Comparison of ENCODE assay signal across 1 cellular context in the genomic region with DNA sequence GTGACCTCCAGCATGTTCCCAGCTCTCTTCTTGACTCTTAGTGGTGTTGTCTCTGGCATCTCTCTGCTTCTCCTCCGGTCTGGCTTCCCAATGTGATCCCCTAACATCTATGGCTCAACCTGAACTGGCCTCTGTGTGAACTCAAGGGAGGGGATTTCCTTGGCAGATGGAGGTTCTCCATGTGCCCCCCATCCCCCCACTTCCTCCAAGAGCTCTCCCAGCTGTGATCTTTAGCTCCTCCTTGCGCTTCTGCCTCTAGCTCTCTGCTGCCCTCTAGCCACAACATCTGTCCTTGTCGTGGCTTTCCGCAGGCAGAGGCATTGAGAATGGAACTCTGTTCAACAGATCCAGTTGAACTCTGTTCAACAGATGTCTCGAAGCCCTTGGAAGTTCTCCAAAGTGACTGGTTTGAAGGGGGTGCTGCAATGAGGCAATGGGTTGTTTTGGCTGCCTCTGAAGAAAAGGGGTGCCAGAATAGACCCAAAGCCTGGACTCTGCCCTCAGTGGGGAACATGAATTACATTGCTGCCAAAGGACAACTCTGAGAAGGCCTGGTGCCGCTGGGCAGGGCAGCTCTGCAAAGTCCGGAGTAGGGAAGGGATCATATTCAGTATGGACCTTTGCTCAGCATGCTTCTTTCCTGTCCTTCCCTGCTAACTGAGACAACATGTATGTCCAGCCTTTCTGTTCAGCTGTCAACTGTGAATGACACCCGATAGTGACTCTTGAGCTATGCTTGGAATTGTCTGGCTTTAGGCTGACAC.
TF ChIP-seq lines count a peak whose summit lies in the region.

No MANE protein-coding gene starts in this region.

TF ChIP-seq in HepG2, 621 proteins besides CTCF, POLR2A, EP300 and RAD21 (continued from another document and continues in another):
- TF ChIP-seq, protein P1, sequence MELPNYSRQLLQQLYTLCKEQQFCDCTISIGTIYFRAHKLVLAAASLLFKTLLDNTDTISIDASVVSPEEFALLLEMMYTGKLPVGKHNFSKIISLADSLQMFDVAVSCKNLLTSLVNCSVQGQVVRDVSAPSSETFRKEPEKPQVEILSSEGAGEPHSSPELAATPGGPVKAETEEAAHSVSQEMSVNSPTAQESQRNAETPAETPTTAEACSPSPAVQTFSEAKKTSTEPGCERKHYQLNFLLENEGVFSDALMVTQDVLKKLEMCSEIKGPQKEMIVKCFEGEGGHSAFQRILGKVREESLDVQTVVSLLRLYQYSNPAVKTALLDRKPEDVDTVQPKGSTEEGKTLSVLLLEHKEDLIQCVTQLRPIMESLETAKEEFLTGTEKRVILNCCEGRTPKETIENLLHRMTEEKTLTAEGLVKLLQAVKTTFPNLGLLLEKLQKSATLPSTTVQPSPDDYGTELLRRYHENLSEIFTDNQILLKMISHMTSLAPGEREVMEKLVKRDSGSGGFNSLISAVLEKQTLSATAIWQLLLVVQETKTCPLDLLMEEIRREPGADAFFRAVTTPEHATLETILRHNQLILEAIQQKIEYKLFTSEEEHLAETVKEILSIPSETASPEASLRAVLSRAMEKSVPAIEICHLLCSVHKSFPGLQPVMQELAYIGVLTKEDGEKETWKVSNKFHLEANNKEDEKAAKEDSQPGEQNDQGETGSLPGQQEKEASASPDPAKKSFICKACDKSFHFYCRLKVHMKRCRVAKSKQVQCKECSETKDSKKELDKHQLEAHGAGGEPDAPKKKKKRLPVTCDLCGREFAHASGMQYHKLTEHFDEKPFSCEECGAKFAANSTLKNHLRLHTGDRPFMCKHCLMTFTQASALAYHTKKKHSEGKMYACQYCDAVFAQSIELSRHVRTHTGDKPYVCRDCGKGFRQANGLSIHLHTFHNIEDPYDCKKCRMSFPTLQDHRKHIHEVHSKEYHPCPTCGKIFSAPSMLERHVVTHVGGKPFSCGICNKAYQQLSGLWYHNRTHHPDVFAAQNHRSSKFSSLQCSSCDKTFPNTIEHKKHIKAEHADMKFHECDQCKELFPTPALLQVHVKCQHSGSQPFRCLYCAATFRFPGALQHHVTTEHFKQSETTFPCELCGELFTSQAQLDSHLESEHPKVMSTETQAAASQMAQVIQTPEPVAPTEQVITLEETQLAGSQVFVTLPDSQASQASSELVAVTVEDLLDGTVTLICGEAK (IDR thresholded peaks at IDR 0.05) = no peak
- TF ChIP-seq, protein P1 (CRISPR knock-in tag; IDR thresholded peaks at IDR 0.05) = peak; percentile 29; the same call in 1 of the 2 replicates
- TF ChIP-seq, protein P2, sequence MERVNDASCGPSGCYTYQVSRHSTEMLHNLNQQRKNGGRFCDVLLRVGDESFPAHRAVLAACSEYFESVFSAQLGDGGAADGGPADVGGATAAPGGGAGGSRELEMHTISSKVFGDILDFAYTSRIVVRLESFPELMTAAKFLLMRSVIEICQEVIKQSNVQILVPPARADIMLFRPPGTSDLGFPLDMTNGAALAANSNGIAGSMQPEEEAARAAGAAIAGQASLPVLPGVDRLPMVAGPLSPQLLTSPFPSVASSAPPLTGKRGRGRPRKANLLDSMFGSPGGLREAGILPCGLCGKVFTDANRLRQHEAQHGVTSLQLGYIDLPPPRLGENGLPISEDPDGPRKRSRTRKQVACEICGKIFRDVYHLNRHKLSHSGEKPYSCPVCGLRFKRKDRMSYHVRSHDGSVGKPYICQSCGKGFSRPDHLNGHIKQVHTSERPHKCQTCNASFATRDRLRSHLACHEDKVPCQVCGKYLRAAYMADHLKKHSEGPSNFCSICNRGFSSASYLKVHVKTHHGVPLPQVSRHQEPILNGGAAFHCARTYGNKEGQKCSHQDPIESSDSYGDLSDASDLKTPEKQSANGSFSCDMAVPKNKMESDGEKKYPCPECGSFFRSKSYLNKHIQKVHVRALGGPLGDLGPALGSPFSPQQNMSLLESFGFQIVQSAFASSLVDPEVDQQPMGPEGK (CRISPR knock-in tag; IDR thresholded peaks at IDR 0.05) = peak; percentile 67
- peak; percentile 30; the same call in 1 of the 2 replicates for TF ChIP-seq PHF8 (CRISPR knock-in tag; IDR thresholded peaks at IDR 0.05)
- TF ChIP-seq FOXP1 (IDR thresholded peaks at IDR 0.05) = no peak
- TF ChIP-seq FOXP1 (CRISPR knock-in tag; IDR thresholded peaks at IDR 0.05) = no peak
- TF ChIP-seq ZSCAN25 (CRISPR knock-in tag; IDR thresholded peaks at IDR 0.05) = peak; percentile 33; the same call in 1 of the 2 replicates
- TF ChIP-seq NFIC (IDR thresholded peaks at IDR 0.05; ENCODE audit: low read length) = no peak
- no peak for TF ChIP-seq SOX5 (CRISPR knock-in tag; IDR thresholded peaks at IDR 0.05; ENCODE audit: borderline replicate concordance)
- TF ChIP-seq HOXD1 (CRISPR knock-in tag; IDR thresholded peaks at IDR 0.05) = no peak
- no peak for TF ChIP-seq KLF13 (CRISPR knock-in tag; IDR thresholded peaks at IDR 0.05)
- no peak for TF ChIP-seq EEA1 (CRISPR knock-in tag; IDR thresholded peaks at IDR 0.05; ENCODE audit: borderline replicate concordance)
- TF ChIP-seq, protein P3, sequence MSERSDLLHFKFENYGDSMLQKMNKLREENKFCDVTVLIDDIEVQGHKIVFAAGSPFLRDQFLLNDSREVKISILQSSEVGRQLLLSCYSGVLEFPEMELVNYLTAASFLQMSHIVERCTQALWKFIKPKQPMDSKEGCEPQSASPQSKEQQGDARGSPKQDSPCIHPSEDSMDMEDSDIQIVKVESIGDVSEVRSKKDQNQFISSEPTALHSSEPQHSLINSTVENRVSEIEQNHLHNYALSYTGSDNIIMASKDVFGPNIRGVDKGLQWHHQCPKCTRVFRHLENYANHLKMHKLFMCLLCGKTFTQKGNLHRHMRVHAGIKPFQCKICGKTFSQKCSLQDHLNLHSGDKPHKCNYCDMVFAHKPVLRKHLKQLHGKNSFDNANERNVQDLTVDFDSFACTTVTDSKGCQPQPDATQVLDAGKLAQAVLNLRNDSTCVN (CRISPR knock-in tag; IDR thresholded peaks at IDR 0.05; ENCODE audit: borderline replicate concordance) = peak; percentile 68; the same call in 1 of the 2 replicates
- TF ChIP-seq MEIS2 (CRISPR knock-in tag; IDR thresholded peaks at IDR 0.05) = 0 out of 2 replicates have a peak, but pooled peaks have one; percentile 40
- no peak for TF ChIP-seq U2AF1 (optimal IDR thresholded peaks at IDR 0.05; ENCODE audit: low read depth, low read length)
- no peak for TF ChIP-seq NAIF1 (CRISPR knock-in tag; IDR thresholded peaks at IDR 0.05; ENCODE audit: borderline replicate concordance)
- TF ChIP-seq HMG20A (CRISPR knock-in tag; IDR thresholded peaks at IDR 0.05; ENCODE audit: borderline replicate concordance) = 0 out of 2 replicates have a peak, but pooled peaks have one; percentile 20
- no peak for TF ChIP-seq KDM5B (CRISPR knock-in tag; IDR thresholded peaks at IDR 0.05; ENCODE audit: borderline replicate concordance)
- TF ChIP-seq, protein P4, sequence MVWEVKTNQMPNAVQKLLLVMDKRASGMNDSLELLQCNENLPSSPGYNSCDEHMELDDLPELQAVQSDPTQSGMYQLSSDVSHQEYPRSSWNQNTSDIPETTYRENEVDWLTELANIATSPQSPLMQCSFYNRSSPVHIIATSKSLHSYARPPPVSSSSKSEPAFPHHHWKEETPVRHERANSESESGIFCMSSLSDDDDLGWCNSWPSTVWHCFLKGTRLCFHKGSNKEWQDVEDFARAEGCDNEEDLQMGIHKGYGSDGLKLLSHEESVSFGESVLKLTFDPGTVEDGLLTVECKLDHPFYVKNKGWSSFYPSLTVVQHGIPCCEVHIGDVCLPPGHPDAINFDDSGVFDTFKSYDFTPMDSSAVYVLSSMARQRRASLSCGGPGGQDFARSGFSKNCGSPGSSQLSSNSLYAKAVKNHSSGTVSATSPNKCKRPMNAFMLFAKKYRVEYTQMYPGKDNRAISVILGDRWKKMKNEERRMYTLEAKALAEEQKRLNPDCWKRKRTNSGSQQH (CRISPR knock-in tag; IDR thresholded peaks at IDR 0.05; ENCODE audit: low read depth) = no peak
- TF ChIP-seq, protein P5, sequence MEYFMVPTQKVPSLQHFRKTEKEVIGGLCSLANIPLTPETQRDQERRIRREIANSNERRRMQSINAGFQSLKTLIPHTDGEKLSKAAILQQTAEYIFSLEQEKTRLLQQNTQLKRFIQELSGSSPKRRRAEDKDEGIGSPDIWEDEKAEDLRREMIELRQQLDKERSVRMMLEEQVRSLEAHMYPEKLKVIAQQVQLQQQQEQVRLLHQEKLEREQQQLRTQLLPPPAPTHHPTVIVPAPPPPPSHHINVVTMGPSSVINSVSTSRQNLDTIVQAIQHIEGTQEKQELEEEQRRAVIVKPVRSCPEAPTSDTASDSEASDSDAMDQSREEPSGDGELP (IDR thresholded peaks at IDR 0.05; ENCODE audit: borderline replicate concordance, low read depth) = peak; percentile 97
- TF ChIP-seq CENPT (CRISPR knock-in tag; IDR thresholded peaks at IDR 0.05; ENCODE audit: low read depth) = no peak
- TF ChIP-seq ARNTL (CRISPR knock-in tag; IDR thresholded peaks at IDR 0.05) = no peak
- TF ChIP-seq FOXC1 (CRISPR knock-in tag; IDR thresholded peaks at IDR 0.05; ENCODE audit: borderline replicate concordance) = peak; percentile 72; the same call in 1 of the 2 replicates
- no peak for TF ChIP-seq IKZF1 (IDR thresholded peaks at IDR 0.05)
- TF ChIP-seq ZNF674 (CRISPR knock-in tag; IDR thresholded peaks at IDR 0.05; ENCODE audit: low read depth) = no peak
- no peak for TF ChIP-seq ZNF441 (CRISPR knock-in tag; IDR thresholded peaks at IDR 0.05; ENCODE audit: borderline replicate concordance)
- TF ChIP-seq ZNF558 (CRISPR knock-in tag; IDR thresholded peaks at IDR 0.05; ENCODE audit: borderline replicate concordance) = no peak
- no peak for TF ChIP-seq IRX3 (CRISPR knock-in tag; IDR thresholded peaks at IDR 0.05; ENCODE audit: borderline replicate concordance, low read depth)
- TF ChIP-seq, protein P6, sequence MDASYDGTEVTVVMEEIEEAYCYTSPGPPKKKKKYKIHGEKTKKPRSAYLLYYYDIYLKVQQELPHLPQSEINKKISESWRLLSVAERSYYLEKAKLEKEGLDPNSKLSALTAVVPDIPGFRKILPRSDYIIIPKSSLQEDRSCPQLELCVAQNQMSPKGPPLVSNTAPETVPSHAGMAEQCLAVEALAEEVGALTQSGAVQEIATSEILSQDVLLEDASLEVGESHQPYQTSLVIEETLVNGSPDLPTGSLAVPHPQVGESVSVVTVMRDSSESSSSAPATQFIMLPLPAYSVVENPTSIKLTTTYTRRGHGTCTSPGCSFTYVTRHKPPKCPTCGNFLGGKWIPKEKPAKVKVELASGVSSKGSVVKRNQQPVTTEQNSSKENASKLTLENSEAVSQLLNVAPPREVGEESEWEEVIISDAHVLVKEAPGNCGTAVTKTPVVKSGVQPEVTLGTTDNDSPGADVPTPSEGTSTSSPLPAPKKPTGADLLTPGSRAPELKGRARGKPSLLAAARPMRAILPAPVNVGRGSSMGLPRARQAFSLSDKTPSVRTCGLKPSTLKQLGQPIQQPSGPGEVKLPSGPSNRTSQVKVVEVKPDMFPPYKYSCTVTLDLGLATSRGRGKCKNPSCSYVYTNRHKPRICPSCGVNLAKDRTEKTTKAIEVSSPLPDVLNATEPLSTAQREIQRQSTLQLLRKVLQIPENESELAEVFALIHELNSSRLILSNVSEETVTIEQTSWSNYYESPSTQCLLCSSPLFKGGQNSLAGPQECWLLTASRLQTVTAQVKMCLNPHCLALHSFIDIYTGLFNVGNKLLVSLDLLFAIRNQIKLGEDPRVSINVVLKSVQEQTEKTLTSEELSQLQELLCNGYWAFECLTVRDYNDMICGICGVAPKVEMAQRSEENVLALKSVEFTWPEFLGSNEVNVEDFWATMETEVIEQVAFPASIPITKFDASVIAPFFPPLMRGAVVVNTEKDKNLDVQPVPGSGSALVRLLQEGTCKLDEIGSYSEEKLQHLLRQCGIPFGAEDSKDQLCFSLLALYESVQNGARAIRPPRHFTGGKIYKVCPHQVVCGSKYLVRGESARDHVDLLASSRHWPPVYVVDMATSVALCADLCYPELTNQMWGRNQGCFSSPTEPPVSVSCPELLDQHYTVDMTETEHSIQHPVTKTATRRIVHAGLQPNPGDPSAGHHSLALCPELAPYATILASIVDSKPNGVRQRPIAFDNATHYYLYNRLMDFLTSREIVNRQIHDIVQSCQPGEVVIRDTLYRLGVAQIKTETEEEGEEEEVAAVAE (CRISPR knock-in tag; IDR thresholded peaks at IDR 0.05; ENCODE audit: borderline replicate concordance) = no peak
- peak; percentile 52 for TF ChIP-seq TEAD3 (CRISPR knock-in tag; optimal IDR thresholded peaks at IDR 0.05; ENCODE audit: borderline replicate concordance)
- TF ChIP-seq MBD4 (IDR thresholded peaks at IDR 0.05; ENCODE audit: borderline replicate concordance, low read length) = no peak
- no peak for TF ChIP-seq ZNF816 (CRISPR knock-in tag; IDR thresholded peaks at IDR 0.05; ENCODE audit: borderline replicate concordance)
- TF ChIP-seq NR1H2 (CRISPR knock-in tag; IDR thresholded peaks at IDR 0.05; ENCODE audit: borderline replicate concordance, low read depth) = no peak
- TF ChIP-seq, protein P7, sequence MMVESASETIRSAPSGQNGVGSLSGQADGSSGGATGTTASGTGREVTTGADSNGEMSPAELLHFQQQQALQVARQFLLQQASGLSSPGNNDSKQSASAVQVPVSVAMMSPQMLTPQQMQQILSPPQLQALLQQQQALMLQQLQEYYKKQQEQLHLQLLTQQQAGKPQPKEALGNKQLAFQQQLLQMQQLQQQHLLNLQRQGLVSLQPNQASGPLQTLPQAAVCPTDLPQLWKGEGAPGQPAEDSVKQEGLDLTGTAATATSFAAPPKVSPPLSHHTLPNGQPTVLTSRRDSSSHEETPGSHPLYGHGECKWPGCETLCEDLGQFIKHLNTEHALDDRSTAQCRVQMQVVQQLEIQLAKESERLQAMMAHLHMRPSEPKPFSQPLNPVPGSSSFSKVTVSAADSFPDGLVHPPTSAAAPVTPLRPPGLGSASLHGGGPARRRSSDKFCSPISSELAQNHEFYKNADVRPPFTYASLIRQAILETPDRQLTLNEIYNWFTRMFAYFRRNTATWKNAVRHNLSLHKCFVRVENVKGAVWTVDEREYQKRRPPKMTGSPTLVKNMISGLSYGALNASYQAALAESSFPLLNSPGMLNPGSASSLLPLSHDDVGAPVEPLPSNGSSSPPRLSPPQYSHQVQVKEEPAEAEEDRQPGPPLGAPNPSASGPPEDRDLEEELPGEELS (CRISPR knock-in tag; IDR thresholded peaks at IDR 0.05) = peak; percentile 56
